1 cellular context compared by ENCODE assay signal in the genomic region with DNA sequence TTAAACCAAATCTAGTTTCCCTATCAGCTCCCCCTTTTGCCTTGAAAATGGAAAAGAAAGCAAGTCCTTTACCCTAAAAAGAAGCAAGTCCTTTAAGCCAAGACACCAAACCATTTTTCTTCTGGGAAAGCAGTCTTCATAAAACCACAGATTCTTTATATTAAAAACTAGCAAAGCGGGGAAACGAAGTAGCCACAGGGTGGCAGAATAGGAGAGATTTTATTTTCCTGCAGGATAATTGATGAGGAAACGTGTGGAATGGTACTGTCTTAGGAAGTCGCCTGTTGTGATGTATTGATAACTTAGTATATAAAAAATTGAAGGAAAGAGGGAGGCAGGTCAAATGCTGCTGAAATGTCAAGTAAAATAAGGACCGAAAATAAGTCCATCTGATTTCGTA.
TF ChIP-seq lines count a peak whose summit lies in the region.

No MANE protein-coding gene starts in this region.

TF ChIP-seq in IMR-90, 13 proteins besides CTCF, POLR2A, EP300 and RAD21 (continued from another document):
- no peak for TF ChIP-seq ELK1 (IDR thresholded peaks at IDR 0.05; ENCODE audit: borderline replicate concordance, low read depth, low read length)
- TF ChIP-seq SMC3 (IDR thresholded peaks at IDR 0.05; ENCODE audit: low read depth, low read length): peak; percentile 33; the same call in 1 of the 2 replicates
TF ChIP-seq in IMR-90: peak in this region for 1.
